8 cellular contexts compared by ENCODE assay signal in genomic region chr7:129831424-129832058, GRCh38.
DNase-seq lines count a peak whose midpoint lies in the region; ATAC-seq and TF ChIP-seq lines count a peak whose summit lies in the region.

No MANE protein-coding gene starts in this region.

- DNase-seq in HFFc6 (peak; percentile 91), amniotic epithelial cell (ENCODE audit: low read depth) (peak; percentile 98), hepatic stellate cell (ENCODE audit: low spot score) (peak; percentile 67), left colon (no peak)
- no peak for DNase-seq in stimulated activated naive B cell treated with anti-CD40 and anti-IgM and Interleukin-4, amounts not matched to agents 10 μg/mL and 1 μg/mL and 100 μg/mL, for 72 hours
- no peak for DNase-seq in activated naive CD4-positive, alpha-beta T cell (lab: John Stamatoyannopoulos, UW)
- DNase-seq in T-helper 2 cell treated with Interferon-gamma antibody and Interleukin-4, amounts not matched to agents 5 μg/mL and 100 μg/mL, for 36 hours (ENCODE audit: low spot score) = no peak

- H3K4me3 Mint-ChIP-seq in HFFc6 = peak overlapping the region; percentile 77
- no peak overlapping the region for H3K4me3 Mint-ChIP-seq in stimulated activated naive B cell treated with anti-CD40 and anti-IgM and Interleukin-4, amounts not matched to agents 10 μg/mL and 1 μg/mL and 100 μg/mL, for 72 hours
- no peak overlapping the region for H3K4me3 Mint-ChIP-seq in T-helper 2 cell treated with Interferon-gamma antibody and Interleukin-4, amounts not matched to agents 5 μg/mL and 100 μg/mL, for 36 hours

- intact Hi-C loops in left colon (cut with DNase I, micrococcal nuclease) = no loop called here

- no peaks in the 10 kb centered on the region for H3K9me3 Mint-ChIP-seq in HFFc6
- H3K9me3 Mint-ChIP-seq in stimulated activated naive B cell treated with anti-CD40 and anti-IgM and Interleukin-4, amounts not matched to agents 10 μg/mL and 1 μg/mL and 100 μg/mL, for 72 hours = no peaks in the 10 kb centered on the region
- H3K9me3 Mint-ChIP-seq in T-helper 2 cell treated with Interferon-gamma antibody and Interleukin-4, amounts not matched to agents 5 μg/mL and 100 μg/mL, for 36 hours = no peaks in the 10 kb centered on the region

- H3K27ac Mint-ChIP-seq in HFFc6 = peak overlapping the region; percentile 98
- H3K27ac Mint-ChIP-seq in stimulated activated naive B cell treated with anti-CD40 and anti-IgM and Interleukin-4, amounts not matched to agents 10 μg/mL and 1 μg/mL and 100 μg/mL, for 72 hours = peak overlapping the region; percentile 20
- H3K27ac Mint-ChIP-seq in T-helper 2 cell treated with Interferon-gamma antibody and Interleukin-4, amounts not matched to agents 5 μg/mL and 100 μg/mL, for 36 hours = no peak overlapping the region

- TF ChIP-seq CTCF in HFFc6 (IDR thresholded peaks at IDR 0.05) = no peak

- H3K4me1 Mint-ChIP-seq in HFFc6 (ENCODE audit: low read depth) = peaks cover 49% of the 10 kb centered on the region
- peaks cover 6 to 10% of the 10 kb centered on the region in 2 donors for H3K4me1 Mint-ChIP-seq in stimulated activated naive B cell treated with anti-CD40 and anti-IgM and Interleukin-4, amounts not matched to agents 10 μg/mL and 1 μg/mL and 100 μg/mL, for 72 hours
- H3K4me1 Mint-ChIP-seq in T-helper 2 cell treated with Interferon-gamma antibody and Interleukin-4, amounts not matched to agents 5 μg/mL and 100 μg/mL, for 36 hours (ENCODE audit: low read depth) = peaks cover 12% of the 10 kb centered on the region

- peaks cover 16% of the 10 kb centered on the region for H3K27me3 Mint-ChIP-seq in HFFc6 (ENCODE audit: insufficient read depth)
- no peaks in the 10 kb centered on the region for H3K27me3 Mint-ChIP-seq in stimulated activated naive B cell treated with anti-CD40 and anti-IgM and Interleukin-4, amounts not matched to agents 10 μg/mL and 1 μg/mL and 100 μg/mL, for 72 hours
- no peaks in the 10 kb centered on the region for H3K27me3 Mint-ChIP-seq in T-helper 2 cell treated with Interferon-gamma antibody and Interleukin-4, amounts not matched to agents 5 μg/mL and 100 μg/mL, for 36 hours (ENCODE audit: low read depth)

- ATAC-seq in stimulated activated naive B cell treated with anti-CD40 and anti-IgM and Interleukin-4, amounts not matched to agents 10 μg/mL and 1 μg/mL and 100 μg/mL, for 72 hours (replicated peaks) = no peak
- ATAC-seq in HG02571 (IDR thresholded peaks at IDR 0.05; ENCODE audit: unreplicated experiment) = no peak
- no peak for ATAC-seq in left colon

- peaks cover 45% of the 10 kb centered on the region for H3K36me3 Mint-ChIP-seq in HFFc6 (ENCODE audit: low read depth)
- peaks cover 14 to 20% of the 10 kb centered on the region in 2 donors for H3K36me3 Mint-ChIP-seq in stimulated activated naive B cell treated with anti-CD40 and anti-IgM and Interleukin-4, amounts not matched to agents 10 μg/mL and 1 μg/mL and 100 μg/mL, for 72 hours
- peaks cover 5% of the 10 kb centered on the region for H3K36me3 Mint-ChIP-seq in T-helper 2 cell treated with Interferon-gamma antibody and Interleukin-4, amounts not matched to agents 5 μg/mL and 100 μg/mL, for 36 hours (ENCODE audit: low read depth)

Comparison
In these comparisons a context has a peak if more than half of its experiments do, and no peak if none do; other contexts are left out.
1. DNase-seq: peak in HFFc6 (single experiment), amniotic epithelial cell (single experiment) and hepatic stellate cell (single experiment); none in stimulated activated naive B cell treated with anti-CD40 and anti-IgM and Interleukin-4, amounts not matched to agents 10 μg/mL and 1 μg/mL and 100 μg/mL, for 72 hours (single experiment), activated naive CD4-positive, alpha-beta T cell (0 of 4), T-helper 2 cell treated with Interferon-gamma antibody and Interleukin-4, amounts not matched to agents 5 μg/mL and 100 μg/mL, for 36 hours (single experiment) and left colon (0 of 2).